ENCODE assay signal across 2 cellular contexts in the genomic region with DNA sequence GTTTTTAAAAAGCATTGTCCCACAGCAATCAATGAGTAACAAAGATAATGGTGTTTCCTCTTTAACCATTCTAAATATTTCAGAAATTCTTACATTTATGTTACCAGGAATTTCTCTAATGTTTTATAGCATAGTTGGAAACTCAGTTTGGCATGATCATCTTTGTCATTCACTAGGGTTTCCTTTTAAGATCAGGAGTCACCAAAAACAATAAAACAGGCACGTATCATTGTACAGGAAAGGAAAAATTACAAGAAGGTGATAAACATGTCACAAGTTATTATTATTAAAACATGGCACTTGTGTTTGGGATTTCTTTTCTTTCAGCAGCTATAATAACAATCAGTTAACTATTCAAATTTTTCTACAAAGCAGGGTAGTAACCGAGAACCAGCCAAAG.
TF ChIP-seq lines count a peak whose summit lies in the region.

No MANE protein-coding gene starts in this region.

TF ChIP-seq in GM23338, 12 proteins besides CTCF, POLR2A, EP300 and RAD21 (continued from another document and continues in another):
- no peak for TF ChIP-seq ETS1 (IDR thresholded peaks at IDR 0.05)
- no peak for TF ChIP-seq ZNF331 (CRISPR knock-in tag; IDR thresholded peaks at IDR 0.05; ENCODE audit: low read depth)
- no peak for TF ChIP-seq EZH2phosphoT487 (IDR thresholded peaks at IDR 0.05; ENCODE audit: unreplicated experiment)
- no peak for TF ChIP-seq EZH2 (IDR thresholded peaks at IDR 0.05; ENCODE audit: low read depth, unreplicated experiment)
- TF ChIP-seq, protein P1, sequence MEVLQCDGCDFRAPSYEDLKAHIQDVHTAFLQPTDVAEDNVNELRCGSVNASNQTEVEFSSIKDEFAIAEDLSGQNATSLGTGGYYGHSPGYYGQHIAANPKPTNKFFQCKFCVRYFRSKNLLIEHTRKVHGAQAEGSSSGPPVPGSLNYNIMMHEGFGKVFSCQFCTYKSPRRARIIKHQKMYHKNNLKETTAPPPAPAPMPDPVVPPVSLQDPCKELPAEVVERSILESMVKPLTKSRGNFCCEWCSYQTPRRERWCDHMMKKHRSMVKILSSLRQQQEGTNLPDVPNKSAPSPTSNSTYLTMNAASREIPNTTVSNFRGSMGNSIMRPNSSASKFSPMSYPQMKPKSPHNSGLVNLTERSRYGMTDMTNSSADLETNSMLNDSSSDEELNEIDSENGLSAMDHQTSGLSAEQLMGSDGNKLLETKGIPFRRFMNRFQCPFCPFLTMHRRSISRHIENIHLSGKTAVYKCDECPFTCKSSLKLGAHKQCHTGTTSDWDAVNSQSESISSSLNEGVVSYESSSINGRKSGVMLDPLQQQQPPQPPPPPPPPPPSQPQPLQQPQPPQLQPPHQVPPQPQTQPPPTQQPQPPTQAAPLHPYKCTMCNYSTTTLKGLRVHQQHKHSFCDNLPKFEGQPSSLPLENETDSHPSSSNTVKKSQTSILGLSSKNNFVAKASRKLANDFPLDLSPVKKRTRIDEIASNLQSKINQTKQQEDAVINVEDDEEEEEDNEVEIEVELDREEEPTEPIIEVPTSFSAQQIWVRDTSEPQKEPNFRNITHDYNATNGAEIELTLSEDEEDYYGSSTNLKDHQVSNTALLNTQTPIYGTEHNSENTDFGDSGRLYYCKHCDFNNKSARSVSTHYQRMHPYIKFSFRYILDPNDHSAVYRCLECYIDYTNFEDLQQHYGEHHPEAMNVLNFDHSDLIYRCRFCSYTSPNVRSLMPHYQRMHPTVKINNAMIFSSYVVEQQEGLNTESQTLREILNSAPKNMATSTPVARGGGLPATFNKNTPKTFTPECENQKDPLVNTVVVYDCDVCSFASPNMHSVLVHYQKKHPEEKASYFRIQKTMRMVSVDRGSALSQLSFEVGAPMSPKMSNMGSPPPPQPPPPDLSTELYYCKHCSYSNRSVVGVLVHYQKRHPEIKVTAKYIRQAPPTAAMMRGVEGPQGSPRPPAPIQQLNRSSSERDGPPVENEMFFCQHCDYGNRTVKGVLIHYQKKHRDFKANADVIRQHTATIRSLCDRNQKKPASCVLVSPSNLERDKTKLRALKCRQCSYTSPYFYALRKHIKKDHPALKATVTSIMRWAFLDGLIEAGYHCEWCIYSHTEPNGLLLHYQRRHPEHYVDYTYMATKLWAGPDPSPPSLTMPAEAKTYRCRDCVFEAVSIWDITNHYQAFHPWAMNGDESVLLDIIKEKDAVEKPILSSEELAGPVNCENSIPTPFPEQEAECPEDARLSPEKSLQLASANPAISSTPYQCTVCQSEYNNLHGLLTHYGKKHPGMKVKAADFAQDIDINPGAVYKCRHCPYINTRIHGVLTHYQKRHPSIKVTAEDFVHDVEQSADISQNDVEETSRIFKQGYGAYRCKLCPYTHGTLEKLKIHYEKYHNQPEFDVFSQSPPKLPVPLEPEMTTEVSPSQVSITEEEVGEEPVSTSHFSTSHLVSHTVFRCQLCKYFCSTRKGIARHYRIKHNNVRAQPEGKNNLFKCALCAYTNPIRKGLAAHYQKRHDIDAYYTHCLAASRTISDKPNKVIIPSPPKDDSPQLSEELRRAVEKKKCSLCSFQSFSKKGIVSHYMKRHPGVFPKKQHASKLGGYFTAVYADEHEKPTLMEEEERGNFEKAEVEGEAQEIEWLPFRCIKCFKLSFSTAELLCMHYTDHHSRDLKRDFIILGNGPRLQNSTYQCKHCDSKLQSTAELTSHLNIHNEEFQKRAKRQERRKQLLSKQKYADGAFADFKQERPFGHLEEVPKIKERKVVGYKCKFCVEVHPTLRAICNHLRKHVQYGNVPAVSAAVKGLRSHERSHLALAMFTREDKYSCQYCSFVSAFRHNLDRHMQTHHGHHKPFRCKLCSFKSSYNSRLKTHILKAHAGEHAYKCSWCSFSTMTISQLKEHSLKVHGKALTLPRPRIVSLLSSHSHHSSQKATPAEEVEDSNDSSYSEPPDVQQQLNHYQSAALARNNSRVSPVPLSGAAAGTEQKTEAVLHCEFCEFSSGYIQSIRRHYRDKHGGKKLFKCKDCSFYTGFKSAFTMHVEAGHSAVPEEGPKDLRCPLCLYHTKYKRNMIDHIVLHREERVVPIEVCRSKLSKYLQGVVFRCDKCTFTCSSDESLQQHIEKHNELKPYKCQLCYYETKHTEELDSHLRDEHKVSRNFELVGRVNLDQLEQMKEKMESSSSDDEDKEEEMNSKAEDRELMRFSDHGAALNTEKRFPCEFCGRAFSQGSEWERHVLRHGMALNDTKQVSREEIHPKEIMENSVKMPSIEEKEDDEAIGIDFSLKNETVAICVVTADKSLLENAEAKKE (CRISPR knock-in tag; IDR thresholded peaks at IDR 0.05) = no peak
- no peak for TF ChIP-seq CREB1 (CRISPR knock-in tag; IDR thresholded peaks at IDR 0.05; ENCODE audit: low read depth)
- TF ChIP-seq, protein P2, sequence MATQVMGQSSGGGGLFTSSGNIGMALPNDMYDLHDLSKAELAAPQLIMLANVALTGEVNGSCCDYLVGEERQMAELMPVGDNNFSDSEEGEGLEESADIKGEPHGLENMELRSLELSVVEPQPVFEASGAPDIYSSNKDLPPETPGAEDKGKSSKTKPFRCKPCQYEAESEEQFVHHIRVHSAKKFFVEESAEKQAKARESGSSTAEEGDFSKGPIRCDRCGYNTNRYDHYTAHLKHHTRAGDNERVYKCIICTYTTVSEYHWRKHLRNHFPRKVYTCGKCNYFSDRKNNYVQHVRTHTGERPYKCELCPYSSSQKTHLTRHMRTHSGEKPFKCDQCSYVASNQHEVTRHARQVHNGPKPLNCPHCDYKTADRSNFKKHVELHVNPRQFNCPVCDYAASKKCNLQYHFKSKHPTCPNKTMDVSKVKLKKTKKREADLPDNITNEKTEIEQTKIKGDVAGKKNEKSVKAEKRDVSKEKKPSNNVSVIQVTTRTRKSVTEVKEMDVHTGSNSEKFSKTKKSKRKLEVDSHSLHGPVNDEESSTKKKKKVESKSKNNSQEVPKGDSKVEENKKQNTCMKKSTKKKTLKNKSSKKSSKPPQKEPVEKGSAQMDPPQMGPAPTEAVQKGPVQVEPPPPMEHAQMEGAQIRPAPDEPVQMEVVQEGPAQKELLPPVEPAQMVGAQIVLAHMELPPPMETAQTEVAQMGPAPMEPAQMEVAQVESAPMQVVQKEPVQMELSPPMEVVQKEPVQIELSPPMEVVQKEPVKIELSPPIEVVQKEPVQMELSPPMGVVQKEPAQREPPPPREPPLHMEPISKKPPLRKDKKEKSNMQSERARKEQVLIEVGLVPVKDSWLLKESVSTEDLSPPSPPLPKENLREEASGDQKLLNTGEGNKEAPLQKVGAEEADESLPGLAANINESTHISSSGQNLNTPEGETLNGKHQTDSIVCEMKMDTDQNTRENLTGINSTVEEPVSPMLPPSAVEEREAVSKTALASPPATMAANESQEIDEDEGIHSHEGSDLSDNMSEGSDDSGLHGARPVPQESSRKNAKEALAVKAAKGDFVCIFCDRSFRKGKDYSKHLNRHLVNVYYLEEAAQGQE (IDR thresholded peaks at IDR 0.05; ENCODE audit: unreplicated experiment) = no peak
- no peak for TF ChIP-seq POLR2AphosphoS5 (IDR thresholded peaks at IDR 0.05; ENCODE audit: low read depth)
- TF ChIP-seq JUNB (IDR thresholded peaks at IDR 0.05; ENCODE audit: unreplicated experiment) = no peak
- TF ChIP-seq STAT1 (IDR thresholded peaks at IDR 0.05; ENCODE audit: unreplicated experiment) = no peak

TF ChIP-seq in endothelial cell of umbilical vein, 7 proteins besides CTCF, POLR2A, EP300 and RAD21 (continued from another document):
- TF ChIP-seq POLR2AphosphoS5 (IDR thresholded peaks at IDR 0.05; ENCODE audit: insufficient read depth, low read depth, low read length) = no peak
